Comparison of ENCODE assay signal across 1 cellular context in genomic region chr14:100662850-100663527, GRCh38.
A peak's percentile ranks its signal among the peaks of the same experiment; 100 is the strongest.
TF ChIP-seq lines count a peak whose summit lies in the region.

No MANE protein-coding gene starts in this region.

TF ChIP-seq in K562, 482 proteins besides CTCF, POLR2A, EP300 and RAD21 (continued from another document):
- TF ChIP-seq FOXP4 (CRISPR knock-in tag; IDR thresholded peaks at IDR 0.05; ENCODE audit: borderline replicate concordance) (no peak), HDAC2 (IDR thresholded peaks at IDR 0.05) (peak; percentile 62; the same call in 1 of the 2 replicates), VEZF1 (CRISPR knock-in tag; IDR thresholded peaks at IDR 0.05) (peak; percentile 22; the same call in 1 of the 2 replicates), ZNF263 (CRISPR knock-in tag; IDR thresholded peaks at IDR 0.05; ENCODE audit: borderline replicate concordance) (peak; percentile 25; the same call in 1 of the 2 replicates), PPARD (CRISPR knock-in tag; IDR thresholded peaks at IDR 0.05) (no peak), SAFB2 (IDR thresholded peaks at IDR 0.05; ENCODE audit: borderline replicate concordance, low read depth, low read length, severe bottlenecking) (no peak), ATF2 (CRISPR knock-in tag; IDR thresholded peaks at IDR 0.05) (no peak), EWSR1 (IDR thresholded peaks at IDR 0.05; ENCODE audit: borderline replicate concordance, low read depth, partially characterized antibody) (no peak), ZNF431 (CRISPR knock-in tag; IDR thresholded peaks at IDR 0.05) (0 out of 2 replicates have a peak, but pooled peaks have one; percentile 49), RFX7 (CRISPR knock-in tag; IDR thresholded peaks at IDR 0.05) (no peak), CTBP1 (IDR thresholded peaks at IDR 0.05; ENCODE audit: borderline replicate concordance) (0 out of 2 replicates have a peak, but pooled peaks have one; percentile 17), POLR2B (IDR thresholded peaks at IDR 0.05; ENCODE audit: low read depth, partially characterized antibody) (no peak), SMARCA4 (IDR thresholded peaks at IDR 0.05) (no peak), HCFC1 (IDR thresholded peaks at IDR 0.05; ENCODE audit: low read depth, low read length) (peak; percentile 54), HMG20B (CRISPR knock-in tag; IDR thresholded peaks at IDR 0.05) (no peak), ZNF589 (CRISPR knock-in tag; IDR thresholded peaks at IDR 0.05; ENCODE audit: low read depth) (no peak), YY1 (IDR thresholded peaks at IDR 0.05; ENCODE audit: borderline replicate concordance in 1 of 3, control insufficient read depth in 1 of 3, extremely low read depth in 1 of 3, insufficient read depth in 3 of 3, insufficient read length in 1 of 3, insufficient replicate concordance in 2 of 3, low read depth in 1 of 3, low read length in 2 of 3) (peak in 1 of 3 experiments; percentile 21), POU5F1 (IDR thresholded peaks at IDR 0.05; ENCODE audit: borderline replicate concordance, low read depth, low read length, partially characterized antibody) (no peak), ZNF586 (CRISPR knock-in tag; conservative IDR thresholded peaks at IDR 0.05) (no peak), ZFX (CRISPR knock-in tag; IDR thresholded peaks at IDR 0.05) (peak; percentile 44; the same call in 1 of the 2 replicates), ATF7 (IDR thresholded peaks at IDR 0.05) (peak; percentile 37; the same call in 1 of the 2 replicates), TRIM24 (IDR thresholded peaks at IDR 0.05) (peak in 1 of 2 experiments; percentile 67; a peak in 2 of 4 replicates), CREM (IDR thresholded peaks at IDR 0.05; ENCODE audit: low read depth) (peak; percentile 4; the same call in 1 of the 2 replicates), SAP30 (IDR thresholded peaks at IDR 0.05; ENCODE audit: borderline replicate concordance, insufficient read depth, low read depth, low read length, poor library complexity, severe bottlenecking) (no peak), CXXC5 (CRISPR knock-in tag; IDR thresholded peaks at IDR 0.05) (peak; percentile 40; the same call in 1 of the 2 replicates), NFIC (IDR thresholded peaks at IDR 0.05) (peak; percentile 72), NCOA2 (IDR thresholded peaks at IDR 0.05; ENCODE audit: partially characterized antibody in 2 of 2) (no peak)
- TF ChIP-seq, protein P1, sequence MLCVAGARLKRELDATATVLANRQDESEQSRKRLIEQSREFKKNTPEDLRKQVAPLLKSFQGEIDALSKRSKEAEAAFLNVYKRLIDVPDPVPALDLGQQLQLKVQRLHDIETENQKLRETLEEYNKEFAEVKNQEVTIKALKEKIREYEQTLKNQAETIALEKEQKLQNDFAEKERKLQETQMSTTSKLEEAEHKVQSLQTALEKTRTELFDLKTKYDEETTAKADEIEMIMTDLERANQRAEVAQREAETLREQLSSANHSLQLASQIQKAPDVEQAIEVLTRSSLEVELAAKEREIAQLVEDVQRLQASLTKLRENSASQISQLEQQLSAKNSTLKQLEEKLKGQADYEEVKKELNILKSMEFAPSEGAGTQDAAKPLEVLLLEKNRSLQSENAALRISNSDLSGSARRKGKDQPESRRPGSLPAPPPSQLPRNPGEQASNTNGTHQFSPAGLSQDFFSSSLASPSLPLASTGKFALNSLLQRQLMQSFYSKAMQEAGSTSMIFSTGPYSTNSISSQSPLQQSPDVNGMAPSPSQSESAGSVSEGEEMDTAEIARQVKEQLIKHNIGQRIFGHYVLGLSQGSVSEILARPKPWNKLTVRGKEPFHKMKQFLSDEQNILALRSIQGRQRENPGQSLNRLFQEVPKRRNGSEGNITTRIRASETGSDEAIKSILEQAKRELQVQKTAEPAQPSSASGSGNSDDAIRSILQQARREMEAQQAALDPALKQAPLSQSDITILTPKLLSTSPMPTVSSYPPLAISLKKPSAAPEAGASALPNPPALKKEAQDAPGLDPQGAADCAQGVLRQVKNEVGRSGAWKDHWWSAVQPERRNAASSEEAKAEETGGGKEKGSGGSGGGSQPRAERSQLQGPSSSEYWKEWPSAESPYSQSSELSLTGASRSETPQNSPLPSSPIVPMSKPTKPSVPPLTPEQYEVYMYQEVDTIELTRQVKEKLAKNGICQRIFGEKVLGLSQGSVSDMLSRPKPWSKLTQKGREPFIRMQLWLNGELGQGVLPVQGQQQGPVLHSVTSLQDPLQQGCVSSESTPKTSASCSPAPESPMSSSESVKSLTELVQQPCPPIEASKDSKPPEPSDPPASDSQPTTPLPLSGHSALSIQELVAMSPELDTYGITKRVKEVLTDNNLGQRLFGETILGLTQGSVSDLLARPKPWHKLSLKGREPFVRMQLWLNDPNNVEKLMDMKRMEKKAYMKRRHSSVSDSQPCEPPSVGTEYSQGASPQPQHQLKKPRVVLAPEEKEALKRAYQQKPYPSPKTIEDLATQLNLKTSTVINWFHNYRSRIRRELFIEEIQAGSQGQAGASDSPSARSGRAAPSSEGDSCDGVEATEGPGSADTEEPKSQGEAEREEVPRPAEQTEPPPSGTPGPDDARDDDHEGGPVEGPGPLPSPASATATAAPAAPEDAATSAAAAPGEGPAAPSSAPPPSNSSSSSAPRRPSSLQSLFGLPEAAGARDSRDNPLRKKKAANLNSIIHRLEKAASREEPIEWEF (CRISPR knock-in tag; IDR thresholded peaks at IDR 0.05): no peak
- TF ChIP-seq, protein P2, sequence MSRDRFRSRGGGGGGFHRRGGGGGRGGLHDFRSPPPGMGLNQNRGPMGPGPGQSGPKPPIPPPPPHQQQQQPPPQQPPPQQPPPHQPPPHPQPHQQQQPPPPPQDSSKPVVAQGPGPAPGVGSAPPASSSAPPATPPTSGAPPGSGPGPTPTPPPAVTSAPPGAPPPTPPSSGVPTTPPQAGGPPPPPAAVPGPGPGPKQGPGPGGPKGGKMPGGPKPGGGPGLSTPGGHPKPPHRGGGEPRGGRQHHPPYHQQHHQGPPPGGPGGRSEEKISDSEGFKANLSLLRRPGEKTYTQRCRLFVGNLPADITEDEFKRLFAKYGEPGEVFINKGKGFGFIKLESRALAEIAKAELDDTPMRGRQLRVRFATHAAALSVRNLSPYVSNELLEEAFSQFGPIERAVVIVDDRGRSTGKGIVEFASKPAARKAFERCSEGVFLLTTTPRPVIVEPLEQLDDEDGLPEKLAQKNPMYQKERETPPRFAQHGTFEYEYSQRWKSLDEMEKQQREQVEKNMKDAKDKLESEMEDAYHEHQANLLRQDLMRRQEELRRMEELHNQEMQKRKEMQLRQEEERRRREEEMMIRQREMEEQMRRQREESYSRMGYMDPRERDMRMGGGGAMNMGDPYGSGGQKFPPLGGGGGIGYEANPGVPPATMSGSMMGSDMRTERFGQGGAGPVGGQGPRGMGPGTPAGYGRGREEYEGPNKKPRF (IDR thresholded peaks at IDR 0.05; ENCODE audit: low read depth, low read length): no peak
- TF ChIP-seq, protein P3, sequence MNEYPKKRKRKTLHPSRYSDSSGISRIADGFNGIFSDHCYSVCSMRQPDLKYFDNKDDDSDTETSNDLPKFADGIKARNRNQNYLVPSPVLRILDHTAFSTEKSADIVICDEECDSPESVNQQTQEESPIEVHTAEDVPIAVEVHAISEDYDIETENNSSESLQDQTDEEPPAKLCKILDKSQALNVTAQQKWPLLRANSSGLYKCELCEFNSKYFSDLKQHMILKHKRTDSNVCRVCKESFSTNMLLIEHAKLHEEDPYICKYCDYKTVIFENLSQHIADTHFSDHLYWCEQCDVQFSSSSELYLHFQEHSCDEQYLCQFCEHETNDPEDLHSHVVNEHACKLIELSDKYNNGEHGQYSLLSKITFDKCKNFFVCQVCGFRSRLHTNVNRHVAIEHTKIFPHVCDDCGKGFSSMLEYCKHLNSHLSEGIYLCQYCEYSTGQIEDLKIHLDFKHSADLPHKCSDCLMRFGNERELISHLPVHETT (CRISPR knock-in tag; conservative IDR thresholded peaks at IDR 0.05 in 1 of 2, IDR thresholded peaks at IDR 0.05 in 1 of 2): peak in 1 of 2 experiments; percentile 69; a peak in 2 of 4 replicates
- TF ChIP-seq, protein P4, sequence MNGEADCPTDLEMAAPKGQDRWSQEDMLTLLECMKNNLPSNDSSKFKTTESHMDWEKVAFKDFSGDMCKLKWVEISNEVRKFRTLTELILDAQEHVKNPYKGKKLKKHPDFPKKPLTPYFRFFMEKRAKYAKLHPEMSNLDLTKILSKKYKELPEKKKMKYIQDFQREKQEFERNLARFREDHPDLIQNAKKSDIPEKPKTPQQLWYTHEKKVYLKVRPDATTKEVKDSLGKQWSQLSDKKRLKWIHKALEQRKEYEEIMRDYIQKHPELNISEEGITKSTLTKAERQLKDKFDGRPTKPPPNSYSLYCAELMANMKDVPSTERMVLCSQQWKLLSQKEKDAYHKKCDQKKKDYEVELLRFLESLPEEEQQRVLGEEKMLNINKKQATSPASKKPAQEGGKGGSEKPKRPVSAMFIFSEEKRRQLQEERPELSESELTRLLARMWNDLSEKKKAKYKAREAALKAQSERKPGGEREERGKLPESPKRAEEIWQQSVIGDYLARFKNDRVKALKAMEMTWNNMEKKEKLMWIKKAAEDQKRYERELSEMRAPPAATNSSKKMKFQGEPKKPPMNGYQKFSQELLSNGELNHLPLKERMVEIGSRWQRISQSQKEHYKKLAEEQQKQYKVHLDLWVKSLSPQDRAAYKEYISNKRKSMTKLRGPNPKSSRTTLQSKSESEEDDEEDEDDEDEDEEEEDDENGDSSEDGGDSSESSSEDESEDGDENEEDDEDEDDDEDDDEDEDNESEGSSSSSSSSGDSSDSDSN (IDR thresholded peaks at IDR 0.05; ENCODE audit: borderline replicate concordance in 1 of 2, low read depth in 2 of 2, low read length in 2 of 2): no peak
- TF ChIP-seq, protein P5, sequence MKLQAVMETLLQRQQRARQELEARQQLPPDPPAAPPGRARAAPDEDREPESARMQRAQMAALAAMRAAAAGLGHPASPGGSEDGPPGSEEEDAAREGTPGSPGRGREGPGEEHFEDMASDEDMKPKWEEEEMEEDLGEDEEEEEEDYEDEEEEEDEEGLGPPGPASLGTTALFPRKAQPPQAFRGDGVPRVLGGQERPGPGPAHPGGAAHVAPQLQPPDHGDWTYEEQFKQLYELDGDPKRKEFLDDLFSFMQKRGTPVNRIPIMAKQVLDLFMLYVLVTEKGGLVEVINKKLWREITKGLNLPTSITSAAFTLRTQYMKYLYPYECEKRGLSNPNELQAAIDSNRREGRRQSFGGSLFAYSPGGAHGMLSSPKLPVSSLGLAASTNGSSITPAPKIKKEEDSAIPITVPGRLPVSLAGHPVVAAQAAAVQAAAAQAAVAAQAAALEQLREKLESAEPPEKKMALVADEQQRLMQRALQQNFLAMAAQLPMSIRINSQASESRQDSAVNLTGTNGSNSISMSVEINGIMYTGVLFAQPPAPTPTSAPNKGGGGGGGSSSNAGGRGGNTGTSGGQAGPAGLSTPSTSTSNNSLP (IDR thresholded peaks at IDR 0.05; ENCODE audit: borderline replicate concordance, low read depth, low read length): no peak
- TF ChIP-seq, protein P6, sequence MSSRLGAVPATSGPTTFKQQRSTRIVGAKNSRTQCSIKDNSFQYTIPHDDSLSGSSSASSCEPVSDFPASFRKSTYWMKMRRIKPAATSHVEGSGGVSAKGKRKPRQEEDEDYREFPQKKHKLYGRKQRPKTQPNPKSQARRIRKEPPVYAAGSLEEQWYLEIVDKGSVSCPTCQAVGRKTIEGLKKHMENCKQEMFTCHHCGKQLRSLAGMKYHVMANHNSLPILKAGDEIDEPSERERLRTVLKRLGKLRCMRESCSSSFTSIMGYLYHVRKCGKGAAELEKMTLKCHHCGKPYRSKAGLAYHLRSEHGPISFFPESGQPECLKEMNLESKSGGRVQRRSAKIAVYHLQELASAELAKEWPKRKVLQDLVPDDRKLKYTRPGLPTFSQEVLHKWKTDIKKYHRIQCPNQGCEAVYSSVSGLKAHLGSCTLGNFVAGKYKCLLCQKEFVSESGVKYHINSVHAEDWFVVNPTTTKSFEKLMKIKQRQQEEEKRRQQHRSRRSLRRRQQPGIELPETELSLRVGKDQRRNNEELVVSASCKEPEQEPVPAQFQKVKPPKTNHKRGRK (tag; IDR thresholded peaks at IDR 0.05): no peak
